ENCODE assay signal across 8 cellular contexts in genomic region chr12:24839268-24839791, GRCh38.
DNase-seq lines count a peak whose midpoint lies in the region; ATAC-seq and TF ChIP-seq lines count a peak whose summit lies in the region.

No MANE protein-coding gene starts in this region.

- peak overlapping the region; percentile 97 for H3K4me2 ChIP-seq in OCI-LY3 (ENCODE audit: low read length)

- peaks cover 14% of the 10 kb centered on the region for H3K79me2 ChIP-seq in OCI-LY3 (ENCODE audit: low read length)

- TF ChIP-seq CTCF in OCI-LY3 (IDR thresholded peaks at IDR 0.05; ENCODE audit: low read depth, low read length) (no peak), dorsolateral prefrontal cortex (IDR thresholded peaks at IDR 0.05 in 54 of 56, conservative IDR thresholded peaks at IDR 0.05 in 2 of 56; ENCODE audit: low read depth in 1 of 56, partially characterized antibody in 56 of 56) (no peak)

- no peaks in the 10 kb centered on the region for H3K9me3 ChIP-seq in OCI-LY3 (ENCODE audit: insufficient read depth, low read length)

- peak overlapping the region; percentile 98 for H3K27ac ChIP-seq in OCI-LY3 (ENCODE audit: low read length)
- H3K27ac ChIP-seq in dorsolateral prefrontal cortex, result peak overlapping the region in 32 of 59 donors; percentile 2 to 73 (median 49)

- H3K27me3 ChIP-seq in OCI-LY3 (ENCODE audit: low read depth, low read length) (no peaks in the 10 kb centered on the region), dorsolateral prefrontal cortex (no peaks in the 10 kb centered on the region)

- peaks cover 51% of the 10 kb centered on the region for H3K4me1 ChIP-seq in OCI-LY3 (ENCODE audit: low read length)

- intact Hi-C loops in dorsolateral prefrontal cortex (cut with DNase I), result loop anchor here in 1 of 2 donors (5.0 kb wide), 1 partner anchor 1982 kb away; no protein-coding TSS in a partner anchor

- peak overlapping the region; percentile 84 for H3K9ac ChIP-seq in OCI-LY3 (ENCODE audit: low read length)

- peak; percentile 78 for ATAC-seq in GM21526 (IDR thresholded peaks at IDR 0.05; ENCODE audit: low FRiP score, unreplicated experiment)

- DNase-seq in dorsolateral prefrontal cortex (no peak), stromal cell of bone marrow (ENCODE audit: low read depth) (peak; percentile 55), NCI-H1417 treated with DMSO at 0.1 percent for 48 hours (lab: John Stamatoyannopoulos, UW) (no peak), 8988T (no peak), Ammon's horn (ENCODE audit: low spot score) (no peak)

- H2AFZ ChIP-seq in OCI-LY3 (ENCODE audit: low read depth, low read length), result no peak overlapping the region

- peak overlapping the region; percentile 24; the same call in 1 of the 2 replicates for H3K4me3 ChIP-seq in GM08714 (ENCODE audit: low read length)
- H3K4me3 ChIP-seq in OCI-LY3 (ENCODE audit: low read length), result peak overlapping the region; percentile 66
- H3K4me3 ChIP-seq in dorsolateral prefrontal cortex, result no peak overlapping the region

- H4K20me1 ChIP-seq in OCI-LY3 (ENCODE audit: insufficient read depth, low read length), result no peaks in the 10 kb centered on the region

- H3K36me3 ChIP-seq in OCI-LY3 (replicated peaks; ENCODE audit: low read depth, low read length), result peaks cover 34% of the 10 kb centered on the region

Comparison
In these comparisons a context has a peak if more than half of its experiments do, and no peak if none do; other contexts are left out.
1. H3K4me3 ChIP-seq: peak in GM08714 (single experiment) and OCI-LY3 (single experiment); none in dorsolateral prefrontal cortex (0 of 59).